In the genomic region with DNA sequence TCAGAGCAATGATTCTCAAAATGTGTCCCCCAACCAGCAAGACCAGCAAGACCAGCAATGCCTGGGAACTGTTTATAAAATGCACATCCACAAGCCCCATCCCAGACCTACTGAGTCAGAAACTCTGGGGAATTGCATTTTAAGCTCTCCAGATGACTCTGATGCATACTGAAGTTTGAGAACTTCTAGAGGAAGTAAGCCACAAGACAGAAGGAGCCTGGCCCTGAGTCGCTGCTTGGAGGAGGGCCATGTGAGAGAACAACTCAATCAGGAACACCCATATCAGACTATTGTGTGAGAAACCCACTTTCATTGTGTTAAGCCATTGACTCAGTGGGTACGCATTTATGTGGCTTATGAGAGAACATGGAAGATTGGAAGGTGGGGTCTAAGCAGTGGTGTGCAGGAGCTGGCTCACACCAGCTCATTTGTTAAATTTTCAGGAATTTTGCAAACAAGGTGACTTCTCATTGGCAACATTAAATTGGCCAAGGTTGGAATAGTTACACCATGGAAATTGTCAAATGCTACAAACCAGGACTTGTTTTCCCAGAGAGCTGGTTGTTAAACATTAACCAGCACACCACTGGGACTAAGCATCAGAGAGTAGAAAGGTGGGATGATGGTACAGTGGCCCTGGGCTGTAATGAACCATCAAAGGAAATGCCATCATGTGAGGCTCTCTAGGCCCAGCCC, we compare ENCODE assay signal across 1 cellular context.
TF ChIP-seq lines count a peak whose summit lies in the region.

No MANE protein-coding gene starts in this region.

TF ChIP-seq in HepG2, 621 proteins besides CTCF, POLR2A, EP300 and RAD21 (continued from another document and continues in another):
- TF ChIP-seq, protein P1, sequence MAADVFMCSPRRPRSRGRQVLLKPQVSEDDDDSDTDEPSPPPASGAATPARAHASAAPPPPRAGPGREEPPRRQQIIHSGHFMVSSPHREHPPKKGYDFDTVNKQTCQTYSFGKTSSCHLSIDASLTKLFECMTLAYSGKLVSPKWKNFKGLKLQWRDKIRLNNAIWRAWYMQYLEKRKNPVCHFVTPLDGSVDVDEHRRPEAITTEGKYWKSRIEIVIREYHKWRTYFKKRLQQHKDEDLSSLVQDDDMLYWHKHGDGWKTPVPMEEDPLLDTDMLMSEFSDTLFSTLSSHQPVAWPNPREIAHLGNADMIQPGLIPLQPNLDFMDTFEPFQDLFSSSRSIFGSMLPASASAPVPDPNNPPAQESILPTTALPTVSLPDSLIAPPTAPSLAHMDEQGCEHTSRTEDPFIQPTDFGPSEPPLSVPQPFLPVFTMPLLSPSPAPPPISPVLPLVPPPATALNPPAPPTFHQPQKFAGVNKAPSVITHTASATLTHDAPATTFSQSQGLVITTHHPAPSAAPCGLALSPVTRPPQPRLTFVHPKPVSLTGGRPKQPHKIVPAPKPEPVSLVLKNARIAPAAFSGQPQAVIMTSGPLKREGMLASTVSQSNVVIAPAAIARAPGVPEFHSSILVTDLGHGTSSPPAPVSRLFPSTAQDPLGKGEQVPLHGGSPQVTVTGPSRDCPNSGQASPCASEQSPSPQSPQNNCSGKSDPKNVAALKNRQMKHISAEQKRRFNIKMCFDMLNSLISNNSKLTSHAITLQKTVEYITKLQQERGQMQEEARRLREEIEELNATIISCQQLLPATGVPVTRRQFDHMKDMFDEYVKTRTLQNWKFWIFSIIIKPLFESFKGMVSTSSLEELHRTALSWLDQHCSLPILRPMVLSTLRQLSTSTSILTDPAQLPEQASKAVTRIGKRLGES (CRISPR knock-in tag; IDR thresholded peaks at IDR 0.05; ENCODE audit: borderline replicate concordance) = no peak
- TF ChIP-seq, protein P2, sequence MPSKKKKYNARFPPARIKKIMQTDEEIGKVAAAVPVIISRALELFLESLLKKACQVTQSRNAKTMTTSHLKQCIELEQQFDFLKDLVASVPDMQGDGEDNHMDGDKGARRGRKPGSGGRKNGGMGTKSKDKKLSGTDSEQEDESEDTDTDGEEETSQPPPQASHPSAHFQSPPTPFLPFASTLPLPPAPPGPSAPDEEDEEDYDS (CRISPR knock-in tag; IDR thresholded peaks at IDR 0.05) = peak; percentile 71; the same call in 1 of the 2 replicates
- TF ChIP-seq LCORL (IDR thresholded peaks at IDR 0.05) (no peak), LCORL (CRISPR knock-in tag; IDR thresholded peaks at IDR 0.05) (0 out of 2 replicates have a peak, but pooled peaks have one; percentile 10), HNRNPUL1 (IDR thresholded peaks at IDR 0.05; ENCODE audit: low read depth, low read length) (0 out of 2 replicates have a peak, but pooled peaks have one; percentile 58), NR2F6 (IDR thresholded peaks at IDR 0.05) (no peak), NR2F6 (CRISPR knock-in tag; IDR thresholded peaks at IDR 0.05) (0 out of 2 replicates have a peak, but pooled peaks have one; percentile 27), MED1 (CRISPR knock-in tag; IDR thresholded peaks at IDR 0.05) (peak; percentile 68), SMAD3 (CRISPR knock-in tag; IDR thresholded peaks at IDR 0.05) (0 out of 2 replicates have a peak, but pooled peaks have one; percentile 7), ZNF124 (CRISPR knock-in tag; IDR thresholded peaks at IDR 0.05) (peak; percentile 42; the same call in 1 of the 2 replicates), RCOR2 (CRISPR knock-in tag; IDR thresholded peaks at IDR 0.05) (peak; percentile 81), ZNF792 (CRISPR knock-in tag; IDR thresholded peaks at IDR 0.05) (peak; percentile 64; the same call in 1 of the 2 replicates), MXI1 (IDR thresholded peaks at IDR 0.05; ENCODE audit: borderline replicate concordance, low read depth, low read length) (peak; percentile 42; the same call in 1 of the 3 replicates), ZNF878 (CRISPR knock-in tag; IDR thresholded peaks at IDR 0.05) (0 out of 2 replicates have a peak, but pooled peaks have one; percentile 39), HDAC1 (CRISPR knock-in tag; IDR thresholded peaks at IDR 0.05) (peak; percentile 58), GABPB1 (CRISPR knock-in tag; IDR thresholded peaks at IDR 0.05) (peak; percentile 30; the same call in 1 of the 2 replicates), ZNF10 (CRISPR knock-in tag; IDR thresholded peaks at IDR 0.05; ENCODE audit: borderline replicate concordance, low read depth) (no peak), PPARG (CRISPR knock-in tag; conservative IDR thresholded peaks at IDR 0.05) (peak; percentile 8; the same call in 1 of the 2 replicates), BHLHE40 (IDR thresholded peaks at IDR 0.05; ENCODE audit: low read length) (peak; percentile 59), FOXK1 (CRISPR knock-in tag; IDR thresholded peaks at IDR 0.05; ENCODE audit: borderline replicate concordance, low read depth) (peak; percentile 31; the same call in 1 of the 2 replicates), ZNF772 (CRISPR knock-in tag; IDR thresholded peaks at IDR 0.05) (0 out of 2 replicates have a peak, but pooled peaks have one; percentile 41), MEIS1 (CRISPR knock-in tag; IDR thresholded peaks at IDR 0.05; ENCODE audit: borderline replicate concordance) (0 out of 2 replicates have a peak, but pooled peaks have one; percentile 36), RXRB (CRISPR knock-in tag; IDR thresholded peaks at IDR 0.05; ENCODE audit: borderline replicate concordance) (peak; percentile 57; the same call in 1 of the 2 replicates), ZNF224 (CRISPR knock-in tag; IDR thresholded peaks at IDR 0.05) (no peak)
- TF ChIP-seq, protein P3, sequence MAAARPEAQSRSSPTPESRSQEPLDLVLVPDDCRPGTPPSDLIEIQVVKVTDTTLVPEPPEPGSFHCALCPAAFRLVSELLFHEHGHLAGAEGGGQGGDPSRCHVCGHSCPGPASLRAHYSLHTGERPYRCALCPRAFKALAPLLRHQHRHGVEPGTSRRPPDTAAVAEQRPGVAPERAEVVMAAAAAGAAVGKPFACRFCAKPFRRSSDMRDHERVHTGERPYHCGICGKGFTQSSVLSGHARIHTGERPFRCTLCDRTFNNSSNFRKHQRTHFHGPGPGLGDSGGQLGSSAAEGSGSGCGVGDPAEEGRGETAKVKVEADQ (CRISPR knock-in tag; IDR thresholded peaks at IDR 0.05; ENCODE audit: borderline replicate concordance) = 0 out of 2 replicates have a peak, but pooled peaks have one; percentile 39
- TF ChIP-seq, protein P4, sequence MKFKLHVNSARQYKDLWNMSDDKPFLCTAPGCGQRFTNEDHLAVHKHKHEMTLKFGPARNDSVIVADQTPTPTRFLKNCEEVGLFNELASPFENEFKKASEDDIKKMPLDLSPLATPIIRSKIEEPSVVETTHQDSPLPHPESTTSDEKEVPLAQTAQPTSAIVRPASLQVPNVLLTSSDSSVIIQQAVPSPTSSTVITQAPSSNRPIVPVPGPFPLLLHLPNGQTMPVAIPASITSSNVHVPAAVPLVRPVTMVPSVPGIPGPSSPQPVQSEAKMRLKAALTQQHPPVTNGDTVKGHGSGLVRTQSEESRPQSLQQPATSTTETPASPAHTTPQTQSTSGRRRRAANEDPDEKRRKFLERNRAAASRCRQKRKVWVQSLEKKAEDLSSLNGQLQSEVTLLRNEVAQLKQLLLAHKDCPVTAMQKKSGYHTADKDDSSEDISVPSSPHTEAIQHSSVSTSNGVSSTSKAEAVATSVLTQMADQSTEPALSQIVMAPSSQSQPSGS (CRISPR knock-in tag; IDR thresholded peaks at IDR 0.05) = 0 out of 2 replicates have a peak, but pooled peaks have one; percentile 31
- TF ChIP-seq, protein P5, sequence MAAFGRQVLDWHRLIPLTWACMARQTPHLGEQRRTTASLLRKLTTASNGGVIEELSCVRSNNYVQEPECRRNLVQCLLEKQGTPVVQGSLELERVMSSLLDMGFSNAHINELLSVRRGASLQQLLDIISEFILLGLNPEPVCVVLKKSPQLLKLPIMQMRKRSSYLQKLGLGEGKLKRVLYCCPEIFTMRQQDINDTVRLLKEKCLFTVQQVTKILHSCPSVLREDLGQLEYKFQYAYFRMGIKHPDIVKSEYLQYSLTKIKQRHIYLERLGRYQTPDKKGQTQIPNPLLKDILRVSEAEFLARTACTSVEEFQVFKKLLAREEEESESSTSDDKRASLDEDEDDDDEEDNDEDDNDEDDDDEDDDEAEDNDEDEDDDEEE (CRISPR knock-in tag; IDR thresholded peaks at IDR 0.05) = 0 out of 2 replicates have a peak, but pooled peaks have one; percentile 24
- TF ChIP-seq, protein P6, sequence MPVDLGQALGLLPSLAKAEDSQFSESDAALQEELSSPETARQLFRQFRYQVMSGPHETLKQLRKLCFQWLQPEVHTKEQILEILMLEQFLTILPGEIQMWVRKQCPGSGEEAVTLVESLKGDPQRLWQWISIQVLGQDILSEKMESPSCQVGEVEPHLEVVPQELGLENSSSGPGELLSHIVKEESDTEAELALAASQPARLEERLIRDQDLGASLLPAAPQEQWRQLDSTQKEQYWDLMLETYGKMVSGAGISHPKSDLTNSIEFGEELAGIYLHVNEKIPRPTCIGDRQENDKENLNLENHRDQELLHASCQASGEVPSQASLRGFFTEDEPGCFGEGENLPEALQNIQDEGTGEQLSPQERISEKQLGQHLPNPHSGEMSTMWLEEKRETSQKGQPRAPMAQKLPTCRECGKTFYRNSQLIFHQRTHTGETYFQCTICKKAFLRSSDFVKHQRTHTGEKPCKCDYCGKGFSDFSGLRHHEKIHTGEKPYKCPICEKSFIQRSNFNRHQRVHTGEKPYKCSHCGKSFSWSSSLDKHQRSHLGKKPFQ (CRISPR knock-in tag; IDR thresholded peaks at IDR 0.05; ENCODE audit: insufficient replicate concordance) = peak; percentile 67
- TF ChIP-seq, protein P7, sequence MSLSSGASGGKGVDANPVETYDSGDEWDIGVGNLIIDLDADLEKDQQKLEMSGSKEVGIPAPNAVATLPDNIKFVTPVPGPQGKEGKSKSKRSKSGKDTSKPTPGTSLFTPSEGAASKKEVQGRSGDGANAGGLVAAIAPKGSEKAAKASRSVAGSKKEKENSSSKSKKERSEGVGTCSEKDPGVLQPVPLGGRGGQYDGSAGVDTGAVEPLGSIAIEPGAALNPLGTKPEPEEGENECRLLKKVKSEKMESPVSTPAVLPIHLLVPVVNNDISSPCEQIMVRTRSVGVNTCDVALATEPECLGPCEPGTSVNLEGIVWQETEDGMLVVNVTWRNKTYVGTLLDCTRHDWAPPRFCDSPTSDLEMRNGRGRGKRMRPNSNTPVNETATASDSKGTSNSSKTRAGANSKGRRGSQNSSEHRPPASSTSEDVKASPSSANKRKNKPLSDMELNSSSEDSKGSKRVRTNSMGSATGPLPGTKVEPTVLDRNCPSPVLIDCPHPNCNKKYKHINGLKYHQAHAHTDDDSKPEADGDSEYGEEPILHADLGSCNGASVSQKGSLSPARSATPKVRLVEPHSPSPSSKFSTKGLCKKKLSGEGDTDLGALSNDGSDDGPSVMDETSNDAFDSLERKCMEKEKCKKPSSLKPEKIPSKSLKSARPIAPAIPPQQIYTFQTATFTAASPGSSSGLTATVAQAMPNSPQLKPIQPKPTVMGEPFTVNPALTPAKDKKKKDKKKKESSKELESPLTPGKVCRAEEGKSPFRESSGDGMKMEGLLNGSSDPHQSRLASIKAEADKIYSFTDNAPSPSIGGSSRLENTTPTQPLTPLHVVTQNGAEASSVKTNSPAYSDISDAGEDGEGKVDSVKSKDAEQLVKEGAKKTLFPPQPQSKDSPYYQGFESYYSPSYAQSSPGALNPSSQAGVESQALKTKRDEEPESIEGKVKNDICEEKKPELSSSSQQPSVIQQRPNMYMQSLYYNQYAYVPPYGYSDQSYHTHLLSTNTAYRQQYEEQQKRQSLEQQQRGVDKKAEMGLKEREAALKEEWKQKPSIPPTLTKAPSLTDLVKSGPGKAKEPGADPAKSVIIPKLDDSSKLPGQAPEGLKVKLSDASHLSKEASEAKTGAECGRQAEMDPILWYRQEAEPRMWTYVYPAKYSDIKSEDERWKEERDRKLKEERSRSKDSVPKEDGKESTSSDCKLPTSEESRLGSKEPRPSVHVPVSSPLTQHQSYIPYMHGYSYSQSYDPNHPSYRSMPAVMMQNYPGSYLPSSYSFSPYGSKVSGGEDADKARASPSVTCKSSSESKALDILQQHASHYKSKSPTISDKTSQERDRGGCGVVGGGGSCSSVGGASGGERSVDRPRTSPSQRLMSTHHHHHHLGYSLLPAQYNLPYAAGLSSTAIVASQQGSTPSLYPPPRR (CRISPR knock-in tag; IDR thresholded peaks at IDR 0.05; ENCODE audit: borderline replicate concordance) = no peak
- TF ChIP-seq, protein P8, sequence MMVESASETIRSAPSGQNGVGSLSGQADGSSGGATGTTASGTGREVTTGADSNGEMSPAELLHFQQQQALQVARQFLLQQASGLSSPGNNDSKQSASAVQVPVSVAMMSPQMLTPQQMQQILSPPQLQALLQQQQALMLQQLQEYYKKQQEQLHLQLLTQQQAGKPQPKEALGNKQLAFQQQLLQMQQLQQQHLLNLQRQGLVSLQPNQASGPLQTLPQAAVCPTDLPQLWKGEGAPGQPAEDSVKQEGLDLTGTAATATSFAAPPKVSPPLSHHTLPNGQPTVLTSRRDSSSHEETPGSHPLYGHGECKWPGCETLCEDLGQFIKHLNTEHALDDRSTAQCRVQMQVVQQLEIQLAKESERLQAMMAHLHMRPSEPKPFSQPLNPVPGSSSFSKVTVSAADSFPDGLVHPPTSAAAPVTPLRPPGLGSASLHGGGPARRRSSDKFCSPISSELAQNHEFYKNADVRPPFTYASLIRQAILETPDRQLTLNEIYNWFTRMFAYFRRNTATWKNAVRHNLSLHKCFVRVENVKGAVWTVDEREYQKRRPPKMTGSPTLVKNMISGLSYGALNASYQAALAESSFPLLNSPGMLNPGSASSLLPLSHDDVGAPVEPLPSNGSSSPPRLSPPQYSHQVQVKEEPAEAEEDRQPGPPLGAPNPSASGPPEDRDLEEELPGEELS (CRISPR knock-in tag; IDR thresholded peaks at IDR 0.05) = peak; percentile 79
- TF ChIP-seq, protein P9, sequence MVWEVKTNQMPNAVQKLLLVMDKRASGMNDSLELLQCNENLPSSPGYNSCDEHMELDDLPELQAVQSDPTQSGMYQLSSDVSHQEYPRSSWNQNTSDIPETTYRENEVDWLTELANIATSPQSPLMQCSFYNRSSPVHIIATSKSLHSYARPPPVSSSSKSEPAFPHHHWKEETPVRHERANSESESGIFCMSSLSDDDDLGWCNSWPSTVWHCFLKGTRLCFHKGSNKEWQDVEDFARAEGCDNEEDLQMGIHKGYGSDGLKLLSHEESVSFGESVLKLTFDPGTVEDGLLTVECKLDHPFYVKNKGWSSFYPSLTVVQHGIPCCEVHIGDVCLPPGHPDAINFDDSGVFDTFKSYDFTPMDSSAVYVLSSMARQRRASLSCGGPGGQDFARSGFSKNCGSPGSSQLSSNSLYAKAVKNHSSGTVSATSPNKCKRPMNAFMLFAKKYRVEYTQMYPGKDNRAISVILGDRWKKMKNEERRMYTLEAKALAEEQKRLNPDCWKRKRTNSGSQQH (CRISPR knock-in tag; IDR thresholded peaks at IDR 0.05; ENCODE audit: low read depth) = no peak
- TF ChIP-seq, protein P10, sequence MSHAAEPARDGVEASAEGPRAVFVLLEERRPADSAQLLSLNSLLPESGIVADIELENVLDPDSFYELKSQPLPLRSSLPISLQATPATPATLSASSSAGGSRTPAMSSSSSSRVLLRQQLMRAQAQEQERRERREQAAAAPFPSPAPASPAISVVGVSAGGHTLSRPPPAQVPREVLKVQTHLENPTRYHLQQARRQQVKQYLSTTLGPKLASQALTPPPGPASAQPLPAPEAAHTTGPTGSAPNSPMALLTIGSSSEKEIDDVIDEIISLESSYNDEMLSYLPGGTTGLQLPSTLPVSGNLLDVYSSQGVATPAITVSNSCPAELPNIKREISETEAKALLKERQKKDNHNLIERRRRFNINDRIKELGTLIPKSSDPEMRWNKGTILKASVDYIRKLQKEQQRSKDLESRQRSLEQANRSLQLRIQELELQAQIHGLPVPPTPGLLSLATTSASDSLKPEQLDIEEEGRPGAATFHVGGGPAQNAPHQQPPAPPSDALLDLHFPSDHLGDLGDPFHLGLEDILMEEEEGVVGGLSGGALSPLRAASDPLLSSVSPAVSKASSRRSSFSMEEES (CRISPR knock-in tag; IDR thresholded peaks at IDR 0.05) = peak; percentile 95
- TF ChIP-seq, protein P11, sequence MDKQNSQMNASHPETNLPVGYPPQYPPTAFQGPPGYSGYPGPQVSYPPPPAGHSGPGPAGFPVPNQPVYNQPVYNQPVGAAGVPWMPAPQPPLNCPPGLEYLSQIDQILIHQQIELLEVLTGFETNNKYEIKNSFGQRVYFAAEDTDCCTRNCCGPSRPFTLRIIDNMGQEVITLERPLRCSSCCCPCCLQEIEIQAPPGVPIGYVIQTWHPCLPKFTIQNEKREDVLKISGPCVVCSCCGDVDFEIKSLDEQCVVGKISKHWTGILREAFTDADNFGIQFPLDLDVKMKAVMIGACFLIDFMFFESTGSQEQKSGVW (CRISPR knock-in tag; IDR thresholded peaks at IDR 0.05; ENCODE audit: borderline replicate concordance) = no peak
